In genomic region chr6:2749972-2750600, GRCh38 we compare ENCODE assay signal across 7 cellular contexts. TPM values are rescaled to one million over a fixed set of nuclear protein-coding genes. Genes with fewer than 3 reads are reported as not detected.
DNase-seq lines count a peak whose midpoint lies in the region; ATAC-seq, FAIRE-seq and TF ChIP-seq lines count a peak whose summit lies in the region.

No MANE protein-coding gene starts in this region.

- no peak overlapping the region for H3K27ac ChIP-seq in lung (ENCODE audit: low read depth in 1 of 2, low read length in 1 of 2)

- 7 to 10% methylated on average over 11 of the region's 11 CpGs for WGBS in lung, 2 donors

- no peaks in the 10 kb centered on the region for H3K4me1 ChIP-seq in lung (ENCODE audit: control insufficient read depth in 2 of 2, insufficient read depth in 2 of 2, low read length in 2 of 2)

- no peaks in the 10 kb centered on the region for H3K9me3 ChIP-seq in lung (ENCODE audit: control insufficient read depth in 2 of 2, insufficient read depth in 1 of 2, low read length in 1 of 2)

- no peaks in the 10 kb centered on the region for H3K36me3 ChIP-seq in lung (ENCODE audit: control insufficient read depth in 2 of 2, insufficient read depth in 2 of 2, low read length in 2 of 2)

- ATAC-seq in lung (ENCODE audit: insufficient read depth, low FRiP score), result peak; percentile 79
- no peak for ATAC-seq in GM21717 (IDR thresholded peaks at IDR 0.05; ENCODE audit: unreplicated experiment)

- DNase-seq in NCI-H2196 treated with DMSO at 0.1 percent for 48 hours (lab: John Stamatoyannopoulos, UW; ENCODE audit: unreplicated experiment) (peak; percentile 24), lung (ENCODE audit: low spot score) (peak; percentile 65)
- DNase-seq in activated CD4-positive, alpha-beta T cell treated with anti-CD3 and anti-CD28 coated beads for 24 hours (ENCODE audit: low read depth in 2 of 2), result peak; percentile 57 to 65
- peak; percentile 33 to 53 for DNase-seq in stimulated activated CD8-positive, alpha-beta memory T cell treated with anti-CD3 and anti-CD28 coated beads, Interleukin-2, amount 100 ng/mL, for 1 hour (ENCODE audit: low read depth in 2 of 2)

- no peaks in the 10 kb centered on the region for H3K27me3 ChIP-seq in lung (ENCODE audit: control insufficient read depth, insufficient read depth)

- FAIRE-seq in colon (lab: Jason Lieb, UNC), result peak; percentile 41

- peak; percentile 66 for TF ChIP-seq CTCF in GM12875 (IDR thresholded peaks at IDR 0.05; ENCODE audit: borderline replicate concordance, insufficient read depth, low read depth, low read length)
- TF ChIP-seq CTCF in lung (IDR thresholded peaks at IDR 0.05; ENCODE audit: control extremely low read depth, extremely low read depth), result peak; percentile 62

- no peak overlapping the region for H3K4me3 ChIP-seq in GM12875 (ENCODE audit: low read depth, low read length)
- no peak overlapping the region for H3K4me3 ChIP-seq in lung

RNA-seq across cellular contexts. Expression of gene MYLK4, which starts 0.6 kb away (rescaled TPM):
- 1 to 10 TPM in 1 of 2 donors, under 1 TPM in 1; 0.86 to 1.6 TPM for total RNA-seq in lung
- polyA plus RNA-seq in lung, result 1 to 10 TPM in 1 of 2 donors, under 1 TPM in 1; 0.27 to 1.2 TPM

RNA-seq across cellular contexts. Expression of gene WRNIP1, which starts 15.1 kb away (rescaled TPM):
- 10 to 100 TPM; 36.8 to 48.6 TPM for total RNA-seq in lung
- 10 to 100 TPM; 36.8 to 56.0 TPM for polyA plus RNA-seq in lung
